Comparison of ENCODE assay signal across 23 cellular contexts in genomic region chr16:83963277-83964119, GRCh38. TPM values are rescaled to one million over a fixed set of nuclear protein-coding genes. Genes with fewer than 3 reads are reported as not detected.
"Had no signal": no experiment of that assay in that cellular context is flagged by ENCODE, and none has a peak within 500 bp of the region (broad histone marks: within the 10 kb centered on the region; RNA-seq: fewer than 3 reads in every experiment).

No MANE protein-coding gene starts in this region.

- H3K4me3 ChIP-seq: sigmoid colon, testis, upper lobe of left lung had no signal

- H3K27ac ChIP-seq: epithelial cell of prostate, parathyroid adenoma, sigmoid colon, testis, upper lobe of left lung had no signal

- DNase-seq: activated B cell treated with CpG ODN at 0.5 μM for 24 hours; activated CD4-positive, alpha-beta T cell treated with anti-CD3 and anti-CD28 coated beads for 4 hours; activated CD4-positive, alpha-beta T cell treated with anti-CD3 and anti-CD28 coated beads, Interleukin-2, amount 50 U/mL, for 48 hours; activated CD8-positive, alpha-beta memory T cell treated with anti-CD3 and anti-CD28 coated beads, Interleukin-2, amount 50 U/mL, for 48 hours; activated naive CD4-positive, alpha-beta T cell; activated T-cell treated with anti-CD3 and anti-CD28 coated beads, Interleukin-2, amount 50 U/mL, for 4 hours; cerebellar nuclear complex; foreskin fibroblast; hippocampal formation; kidney glomerular epithelial cell; nephron progenitor cell; sigmoid colon; stimulated activated CD4-positive, alpha-beta T cell treated with anti-CD3 and anti-CD28 coated beads, Interleukin-2, amount 100 ng/mL, for 48 hours; stimulated activated CD8-positive, alpha-beta memory T cell treated with anti-CD3 and anti-CD28 coated beads, Interleukin-4, amount 100 ng/mL, for 48 hours; stimulated activated naive B cell treated with anti-CD40 and anti-IgM and Interleukin-4, amounts not matched to agents 10 μg/mL and 1 μg/mL and 100 μg/mL, for 72 hours; T1000; testis; upper lobe of left lung had no signal

- H3K4me1 ChIP-seq: parathyroid adenoma had no signal

- H3K9ac ChIP-seq: parathyroid adenoma had no signal

- H3K27me3 ChIP-seq: testis had no signal

- H2AFZ ChIP-seq: parathyroid adenoma had no signal

- H3K9me3 ChIP-seq: sigmoid colon, testis, upper lobe of left lung had no signal

- H3K79me2 ChIP-seq: parathyroid adenoma had no signal

- ATAC-seq: activated T-cell treated with anti-CD3 and anti-CD28 coated beads, Interleukin-2, amount 50 U/mL, for 4 hours; stimulated activated naive B cell treated with anti-CD40 and anti-IgM and Interleukin-4, amounts not matched to agents 10 μg/mL and 1 μg/mL and 100 μg/mL, for 72 hours had no signal

RNA-seq across cellular contexts. Expression of gene NECAB2, which starts 4.5 kb away (rescaled TPM):
- total RNA-seq: activated B cell treated with CpG ODN at 0.5 μM for 24 hours; activated CD8-positive, alpha-beta memory T cell treated with anti-CD3 and anti-CD28 coated beads for 36 hours; activated T-cell treated with anti-CD3 and anti-CD28 coated beads, Interleukin-2, amount 50 U/mL, for 4 hours; activated T-helper 2 cell treated with anti-CD3 and anti-CD28 coated beads, Interferon-gamma antibody, Interleukin-2, Interleukin-4, amounts not matched to agents 10 μg/mL and 5 μg/mL and 100 μg/mL, durations not matched to agents 14 hours and 24 hours and 36 hours; bronchial epithelial cell had no signal
